In genomic region chr5:32767948-32768427, GRCh38 we compare ENCODE assay signal across 12 cellular contexts. TPM values are rescaled to one million over a fixed set of nuclear protein-coding genes. Genes with fewer than 3 reads are reported as not detected.
DNase-seq lines count a peak whose midpoint lies in the region; ATAC-seq and TF ChIP-seq lines count a peak whose summit lies in the region.
"Had no signal": no experiment of that assay in that cellular context is flagged by ENCODE, and none has a peak within 500 bp of the region (broad histone marks: within the 10 kb centered on the region; RNA-seq: fewer than 3 reads in every experiment).

No MANE protein-coding gene starts in this region.

- H3K9me3 ChIP-seq in colonic mucosa, result no peaks in the 10 kb centered on the region

- H3K36me3 ChIP-seq in colonic mucosa, result no peaks in the 10 kb centered on the region

- CTCF ChIA-PET in activated naive CD4-positive, alpha-beta T cell treated with anti-CD3 and anti-CD28 coated beads, Interleukin-2, amount 10 ng/mL, durations not matched to agents 7 days and 5 days (lab: Charles Lee), result no interaction called here

- in situ Hi-C loops in astrocyte of the spinal cord (cut with HindIII; ENCODE audit: low sequenced_read_pairs), result no loop called here

- H3K27ac Mint-ChIP-seq in activated naive CD4-positive, alpha-beta T cell treated with anti-CD3 and anti-CD28 coated beads, Interleukin-2, amount 10 ng/mL, durations not matched to agents 7 days and 5 days, result no peak overlapping the region

- H3K4me3 ChIP-seq in AG09309 (ENCODE audit: control insufficient read depth, low read depth, low read length) (no peak overlapping the region), astrocyte of the spinal cord (ENCODE audit: low read depth, low read length) (no peak overlapping the region), colonic mucosa (no peak overlapping the region)
- H3K4me3 ChIP-seq: dorsolateral prefrontal cortex had no signal

- no peaks in the 10 kb centered on the region for H3K4me1 Mint-ChIP-seq in activated naive CD4-positive, alpha-beta T cell treated with anti-CD3 and anti-CD28 coated beads, Interleukin-2, amount 10 ng/mL, durations not matched to agents 7 days and 5 days

- DNase-seq in AG09309 (ENCODE audit: low read depth) (peak; percentile 91), LoVo (ENCODE audit: low spot score) (peak; percentile 14), astrocyte of the spinal cord (ENCODE audit: low read depth, low spot score) (peak; percentile 84), left lobe of liver (ENCODE audit: low spot score) (no peak), colonic mucosa (no peak), NCI-H69 (lab: John Stamatoyannopoulos, UW) (no peak), NCI-H1105 (lab: John Stamatoyannopoulos, UW) (no peak)
- DNase-seq in activated naive CD4-positive, alpha-beta T cell treated with anti-CD3 and anti-CD28 coated beads, Interleukin-2, amount 10 ng/mL, durations not matched to agents 7 days and 5 days, result no peak
- DNase-seq: activated T-cell treated with anti-CD3 and anti-CD28 coated beads for 4 hours, dorsolateral prefrontal cortex, NCI-H446 treated with DMSO at 0.1 percent for 48 hours, T-helper 2 cell had no signal

- H3K9me3 Mint-ChIP-seq in activated naive CD4-positive, alpha-beta T cell treated with anti-CD3 and anti-CD28 coated beads, Interleukin-2, amount 10 ng/mL, durations not matched to agents 7 days and 5 days, result peaks cover 3% of the 10 kb centered on the region

- no peak overlapping the region for H3K9ac ChIP-seq in colonic mucosa (ENCODE audit: low read depth in 2 of 2, low read length in 2 of 2)

- no peaks in the 10 kb centered on the region for H3K36me3 Mint-ChIP-seq in activated naive CD4-positive, alpha-beta T cell treated with anti-CD3 and anti-CD28 coated beads, Interleukin-2, amount 10 ng/mL, durations not matched to agents 7 days and 5 days

- H3K27ac ChIP-seq in colonic mucosa, result no peak overlapping the region
- H3K27ac ChIP-seq: dorsolateral prefrontal cortex had no signal

- no peaks in the 10 kb centered on the region for H3K27me3 ChIP-seq in colonic mucosa

- H3K4me1 ChIP-seq in colonic mucosa, result no peaks in the 10 kb centered on the region

- intact Hi-C loops in colonic mucosa (cut with DNase I), result no loop called here

- ATAC-seq in left lobe of liver, result peak; percentile 68

- no peaks in the 10 kb centered on the region for H3K27me3 Mint-ChIP-seq in activated naive CD4-positive, alpha-beta T cell treated with anti-CD3 and anti-CD28 coated beads, Interleukin-2, amount 10 ng/mL, durations not matched to agents 7 days and 5 days

- no peak for TF ChIP-seq CTCF in AG09309 (IDR thresholded peaks at IDR 0.05; ENCODE audit: control insufficient read depth, insufficient read depth, low read depth, low read length, missing control alignments)
- no peak for TF ChIP-seq CTCF in astrocyte of the spinal cord (IDR thresholded peaks at IDR 0.05; ENCODE audit: low read depth, low read length)
- TF ChIP-seq CTCF in colonic mucosa (IDR thresholded peaks at IDR 0.05), result no peak

- no peak overlapping the region for H3K4me3 Mint-ChIP-seq in activated naive CD4-positive, alpha-beta T cell treated with anti-CD3 and anti-CD28 coated beads, Interleukin-2, amount 10 ng/mL, durations not matched to agents 7 days and 5 days

RNA-seq across cellular contexts. Expression of gene NPR3, which starts 56.9 kb away (rescaled TPM):
- total RNA-seq in left lobe of liver (3.5 TPM), colonic mucosa (1 to 10 TPM in 1 of 2 donors, under 1 TPM in 1; 0.20 to 3.0 TPM)

Comparison
In these comparisons a context has a peak if more than half of its experiments do, and no peak if none do; other contexts are left out.
1. DNase-seq: peak in AG09309 (single experiment), LoVo (single experiment) and astrocyte of the spinal cord (single experiment); none in left lobe of liver (single experiment), colonic mucosa (single experiment), NCI-H69 (single experiment), NCI-H1105 (single experiment) and activated naive CD4-positive, alpha-beta T cell treated with anti-CD3 and anti-CD28 coated beads, Interleukin-2, amount 10 ng/mL, durations not matched to agents 7 days and 5 days (single experiment).